In the genomic region with DNA sequence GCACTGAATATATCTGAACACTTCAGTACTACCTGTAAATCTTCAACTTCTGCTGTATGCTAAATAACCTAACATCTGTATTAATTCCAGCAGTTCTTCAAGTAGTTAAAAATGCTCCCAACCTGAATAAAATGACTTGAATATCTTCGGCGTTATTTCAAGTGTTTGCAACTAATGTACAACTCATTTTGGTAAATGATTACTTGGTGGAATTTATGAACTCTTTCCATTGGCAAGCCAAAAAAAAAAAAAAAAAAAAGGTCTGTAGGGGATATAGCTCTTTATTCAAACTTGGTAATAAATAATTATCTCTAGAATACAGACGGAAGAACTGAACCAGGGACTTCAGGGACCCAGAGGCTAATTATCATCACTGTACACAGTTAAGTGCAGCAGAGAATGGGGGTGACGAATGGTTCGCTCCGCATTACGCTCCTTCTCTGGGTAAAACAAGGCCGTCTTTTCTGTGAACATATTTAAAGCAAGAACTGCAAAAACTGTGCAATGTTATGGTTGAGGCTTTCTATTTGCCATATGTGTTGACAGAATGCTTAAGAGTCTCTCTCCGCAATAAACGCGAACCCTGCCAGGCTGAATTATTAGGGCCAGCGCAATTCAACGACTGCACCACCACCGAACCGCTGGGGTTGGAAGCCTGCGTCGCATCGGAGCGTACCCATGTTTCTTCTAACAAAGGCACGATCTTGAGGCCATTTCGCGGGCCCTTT, we compare ENCODE assay signal across 8 cellular contexts. TPM values are rescaled to one million over a fixed set of nuclear protein-coding genes. Genes with fewer than 3 reads are reported as not detected.
A peak's percentile ranks its signal among the peaks of the same experiment; 100 is the strongest.
DNase-seq lines count a peak whose midpoint lies in the region; ATAC-seq and TF ChIP-seq lines count a peak whose summit lies in the region.

No MANE protein-coding gene starts in this region.

- no peak for DNase-seq in PC-9
- peak; percentile 33 for DNase-seq in epithelial cell of proximal tubule (ENCODE audit: low read depth)
- DNase-seq in central memory CD4-positive, alpha-beta T cell = no peak

- peak overlapping the region; percentile 98 to 100 (median 100) for H3K9ac ChIP-seq in BLaER1 treated with 17β-estradiol and CSF1 and Interleukin-3, amounts not matched to agents 10 nM and 100 nM

- peaks cover 14 to 33% (median 24%) of the 10 kb centered on the region in 10 experiments for H3K4me1 ChIP-seq in BLaER1 treated with 17β-estradiol and CSF1 and Interleukin-3, amounts not matched to agents 10 nM and 100 nM
- H3K4me1 ChIP-seq in PC-9 (replicated peaks; ENCODE audit: insufficient read depth) (peaks cover 21% of the 10 kb centered on the region), neuron (ENCODE audit: insufficient read depth, low read length) (peaks cover 16% of the 10 kb centered on the region)

- H4K20me1 ChIP-seq in BLaER1 treated with 17β-estradiol and CSF1 and Interleukin-3, amounts not matched to agents 10 nM and 100 nM = peaks cover 14 to 29% (median 23%) of the 10 kb centered on the region in 11 experiments; a peak in 21 of 22 replicates
- H4K20me1 ChIP-seq in PC-9 (ENCODE audit: insufficient read depth) = peaks cover 12% of the 10 kb centered on the region

- intact Hi-C loops in PC-9 (cut with micrococcal nuclease; ENCODE audit: unreplicated experiment) = loop anchor here (1.0 to 5.0 kb wide), 4 partner anchors 39 to 202 kb away; partner anchors contain the start of genes NLN and SGTB

- H3F3A ChIP-seq in PC-9 (ENCODE audit: insufficient read depth, low read depth) = peaks cover 24% of the 10 kb centered on the region

- peak overlapping the region; percentile 80 to 99 (median 92) for H3K4me3 ChIP-seq in BLaER1 treated with 17β-estradiol and CSF1 and Interleukin-3, amounts not matched to agents 10 nM and 100 nM
- H3K4me3 ChIP-seq in PC-9 (peak overlapping the region; percentile 73), epithelial cell of proximal tubule (ENCODE audit: low read depth, low read length) (peak overlapping the region; percentile 75), neuron (ENCODE audit: low read length) (peak overlapping the region; percentile 93)

- CTCF ChIA-PET in PC-9 (lab: Charles Lee) = interaction anchor here (0.5 to 1.0 kb wide), 2 partner anchors 163 to 201 kb away, joined by 4 read pairs; no protein-coding TSS in a partner anchor

- H3K9me3 ChIP-seq in BLaER1 treated with 17β-estradiol and CSF1 and Interleukin-3, amounts not matched to agents 10 nM and 100 nM (replicated peaks in 1 of 11) = no peaks in the 10 kb centered on the region
- H3K9me3 ChIP-seq in PC-9 (ENCODE audit: insufficient read depth, low read depth) = no peaks in the 10 kb centered on the region
- H3K9me3 ChIP-seq in neuron (ENCODE audit: low read length) = no peaks in the 10 kb centered on the region

- POLR2A ChIA-PET in PC-9 (lab: Charles Lee; ENCODE audit: unreplicated experiment) = interaction anchor here (0.6 to 2.0 kb wide), 6 partner anchors 17 to 113 kb away, joined by 3 to 22 read pairs (median 7); no protein-coding TSS in a partner anchor

- H3K27ac ChIP-seq in BLaER1 treated with 17β-estradiol and CSF1 and Interleukin-3, amounts not matched to agents 10 nM and 100 nM = peak overlapping the region; percentile 99 to 100 (median 100); a peak in 21 of 22 replicates
- peak overlapping the region; percentile 90 for H3K27ac ChIP-seq in PC-9

- no peaks in the 10 kb centered on the region for H3K9me2 ChIP-seq in PC-9 (ENCODE audit: insufficient read depth)

- H2AFZ ChIP-seq in PC-9 (peak overlapping the region; percentile 90), neuron (ENCODE audit: low read depth, low read length) (peak overlapping the region; percentile 82)

- H3K27me3 ChIP-seq in BLaER1 treated with 17β-estradiol and CSF1 and Interleukin-3, amounts not matched to agents 10 nM and 100 nM = no peaks in the 10 kb centered on the region
- H3K27me3 ChIP-seq in PC-9 (ENCODE audit: insufficient read depth, low read depth) = no peaks in the 10 kb centered on the region
- H3K27me3 ChIP-seq in neuron (ENCODE audit: insufficient read depth, low read length) = no peaks in the 10 kb centered on the region

- H3K79me2 ChIP-seq in PC-9 (ENCODE audit: low read depth) = peaks cover 34% of the 10 kb centered on the region

- peaks cover 0 to 3% (median 2%) of the 10 kb centered on the region in 11 experiments; a peak in 13 of 22 replicates for H3K36me3 ChIP-seq in BLaER1 treated with 17β-estradiol and CSF1 and Interleukin-3, amounts not matched to agents 10 nM and 100 nM
- H3K36me3 ChIP-seq in PC-9 (ENCODE audit: low read depth) = no peaks in the 10 kb centered on the region
- H3K36me3 ChIP-seq in neuron (ENCODE audit: insufficient read depth, low read length) = no peaks in the 10 kb centered on the region

- TF ChIP-seq CTCF in PC-9 (conservative IDR thresholded peaks at IDR 0.05) (no peak), epithelial cell of proximal tubule (conservative IDR thresholded peaks at IDR 0.05; ENCODE audit: low read depth, low read length) (no peak)

- peak; percentile 5 for ATAC-seq in GM19468 (IDR thresholded peaks at IDR 0.05; ENCODE audit: extremely low read depth, unreplicated experiment)
- ATAC-seq in HG03432 (IDR thresholded peaks at IDR 0.05; ENCODE audit: unreplicated experiment) = no peak
- ATAC-seq in HG02885 (IDR thresholded peaks at IDR 0.05; ENCODE audit: poor library complexity, unreplicated experiment) = no peak

- peak overlapping the region; percentile 79 to 95 (median 84) for H3K4me2 ChIP-seq in BLaER1 treated with 17β-estradiol and CSF1 and Interleukin-3, amounts not matched to agents 10 nM and 100 nM
- peak overlapping the region; percentile 85 for H3K4me2 ChIP-seq in PC-9

- BruUV-seq in PC-9 (replicated peaks; lab: Mats Ljungman, UMichigan) = TSS peak; percentile 75

RNA-seq across cellular contexts. Expression of gene ERBIN, which starts 1.8 kb away (rescaled TPM):
- total RNA-seq in PC-9 (2021) (112 and 143 TPM in 2 replicates), epithelial cell of proximal tubule (74.0 and 77.4 TPM in 2 replicates)
